1 cellular context compared by ENCODE assay signal in genomic region chr1:210347112-210347511, GRCh38.
TF ChIP-seq lines count a peak whose summit lies in the region.

No MANE protein-coding gene starts in this region.

TF ChIP-seq in GM12878, 131 proteins besides CTCF, POLR2A, EP300 and RAD21 (continued from another document):
- TF ChIP-seq, protein P1, sequence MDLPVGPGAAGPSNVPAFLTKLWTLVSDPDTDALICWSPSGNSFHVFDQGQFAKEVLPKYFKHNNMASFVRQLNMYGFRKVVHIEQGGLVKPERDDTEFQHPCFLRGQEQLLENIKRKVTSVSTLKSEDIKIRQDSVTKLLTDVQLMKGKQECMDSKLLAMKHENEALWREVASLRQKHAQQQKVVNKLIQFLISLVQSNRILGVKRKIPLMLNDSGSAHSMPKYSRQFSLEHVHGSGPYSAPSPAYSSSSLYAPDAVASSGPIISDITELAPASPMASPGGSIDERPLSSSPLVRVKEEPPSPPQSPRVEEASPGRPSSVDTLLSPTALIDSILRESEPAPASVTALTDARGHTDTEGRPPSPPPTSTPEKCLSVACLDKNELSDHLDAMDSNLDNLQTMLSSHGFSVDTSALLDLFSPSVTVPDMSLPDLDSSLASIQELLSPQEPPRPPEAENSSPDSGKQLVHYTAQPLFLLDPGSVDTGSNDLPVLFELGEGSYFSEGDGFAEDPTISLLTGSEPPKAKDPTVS (IDR thresholded peaks at IDR 0.05; ENCODE audit: low read depth, low read length): no peak
- TF ChIP-seq MTA2 (IDR thresholded peaks at IDR 0.05; ENCODE audit: low read depth) (peak; percentile 78), HDGF (IDR thresholded peaks at IDR 0.05) (no peak), FOXM1 (IDR thresholded peaks at IDR 0.05; ENCODE audit: low read depth, low read length) (no peak), RBBP5 (conservative IDR thresholded peaks at IDR 0.05) (no peak), NFIC (IDR thresholded peaks at IDR 0.05; ENCODE audit: low read depth, low read length) (peak; percentile 54; the same call in 1 of the 2 replicates), BCLAF1 (IDR thresholded peaks at IDR 0.05) (no peak), LARP7 (IDR thresholded peaks at IDR 0.05) (no peak), SIN3A (IDR thresholded peaks at IDR 0.05; ENCODE audit: low read depth, low read length) (no peak), DPF2 (IDR thresholded peaks at IDR 0.05) (peak; percentile 61)
- TF ChIP-seq, protein P2, sequence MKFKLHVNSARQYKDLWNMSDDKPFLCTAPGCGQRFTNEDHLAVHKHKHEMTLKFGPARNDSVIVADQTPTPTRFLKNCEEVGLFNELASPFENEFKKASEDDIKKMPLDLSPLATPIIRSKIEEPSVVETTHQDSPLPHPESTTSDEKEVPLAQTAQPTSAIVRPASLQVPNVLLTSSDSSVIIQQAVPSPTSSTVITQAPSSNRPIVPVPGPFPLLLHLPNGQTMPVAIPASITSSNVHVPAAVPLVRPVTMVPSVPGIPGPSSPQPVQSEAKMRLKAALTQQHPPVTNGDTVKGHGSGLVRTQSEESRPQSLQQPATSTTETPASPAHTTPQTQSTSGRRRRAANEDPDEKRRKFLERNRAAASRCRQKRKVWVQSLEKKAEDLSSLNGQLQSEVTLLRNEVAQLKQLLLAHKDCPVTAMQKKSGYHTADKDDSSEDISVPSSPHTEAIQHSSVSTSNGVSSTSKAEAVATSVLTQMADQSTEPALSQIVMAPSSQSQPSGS (IDR thresholded peaks at IDR 0.05; ENCODE audit: low read length): peak; percentile 91
